In genomic region chr5:74433255-74434123, GRCh38 we compare ENCODE assay signal across 8 cellular contexts.
DNase-seq lines count a peak whose midpoint lies in the region; ATAC-seq and TF ChIP-seq lines count a peak whose summit lies in the region.
"Had no signal": no experiment of that assay in that cellular context is flagged by ENCODE, and none has a peak within 500 bp of the region (broad histone marks: within the 10 kb centered on the region; RNA-seq: fewer than 3 reads in every experiment).

No MANE protein-coding gene starts in this region.

- H3K36me3 Mint-ChIP-seq in stimulated activated memory B cell treated with anti-CD40 and anti-IgM and Interleukin-4, amounts not matched to agents 10 μg/mL and 1 μg/mL and 100 μg/mL, for 72 hours: no peaks in the 10 kb centered on the region

- H3K9me3 ChIP-seq in left ventricle myocardium inferior (replicated peaks) (peaks cover 13% of the 10 kb centered on the region), uterus (no peaks in the 10 kb centered on the region), sigmoid colon (no peaks in the 10 kb centered on the region)

- DNase-seq in RPMI7951 (ENCODE audit: low read depth): peak; percentile 75
- DNase-seq in left ventricle myocardium inferior: no peak
- DNase-seq in uterus: no peak
- no peak for DNase-seq in activated T-cell treated with anti-CD3 and anti-CD28 coated beads, Interleukin-2, amount 50 U/mL, for 1 hour
- DNase-seq in sigmoid colon: no peak
- DNase-seq: activated CD8-positive, alpha-beta T cell treated with anti-CD3 and anti-CD28 coated beads for 36 hours had no signal

- peaks cover 26% of the 10 kb centered on the region for H3K4me1 ChIP-seq in left ventricle myocardium inferior
- H3K4me1 ChIP-seq in uterus: no peaks in the 10 kb centered on the region
- H3K4me1 ChIP-seq in sigmoid colon: no peaks in the 10 kb centered on the region

- 47 to 79% methylated on average over 11 of the region's 11 CpGs for WGBS in sigmoid colon, 2 donors

- H3K27me3 ChIP-seq in left ventricle myocardium inferior (ENCODE audit: low read depth) (no peaks in the 10 kb centered on the region), uterus (no peaks in the 10 kb centered on the region), sigmoid colon (no peaks in the 10 kb centered on the region)

- H3K27ac Mint-ChIP-seq in stimulated activated memory B cell treated with anti-CD40 and anti-IgM and Interleukin-4, amounts not matched to agents 10 μg/mL and 1 μg/mL and 100 μg/mL, for 72 hours: no peak overlapping the region
- H3K27ac Mint-ChIP-seq: activated CD8-positive, alpha-beta T cell treated with anti-CD3 and anti-CD28 coated beads for 36 hours had no signal

- H3K36me3 ChIP-seq in left ventricle myocardium inferior (no peaks in the 10 kb centered on the region), uterus (no peaks in the 10 kb centered on the region), sigmoid colon (no peaks in the 10 kb centered on the region)

- TF ChIP-seq EP300 in sigmoid colon (IDR thresholded peaks at IDR 0.05): no peak

- no peak overlapping the region for H3K4me3 Mint-ChIP-seq in stimulated activated memory B cell treated with anti-CD40 and anti-IgM and Interleukin-4, amounts not matched to agents 10 μg/mL and 1 μg/mL and 100 μg/mL, for 72 hours
- H3K4me3 Mint-ChIP-seq: activated CD8-positive, alpha-beta T cell treated with anti-CD3 and anti-CD28 coated beads for 36 hours had no signal

- H3K9me3 Mint-ChIP-seq in stimulated activated memory B cell treated with anti-CD40 and anti-IgM and Interleukin-4, amounts not matched to agents 10 μg/mL and 1 μg/mL and 100 μg/mL, for 72 hours: peaks cover 3% of the 10 kb centered on the region
- H3K9me3 Mint-ChIP-seq: activated CD8-positive, alpha-beta T cell treated with anti-CD3 and anti-CD28 coated beads for 36 hours had no signal

- H3K4me3 ChIP-seq in left ventricle myocardium inferior (peak overlapping the region; percentile 37), uterus (no peak overlapping the region), sigmoid colon (no peak overlapping the region)

- H3K27ac ChIP-seq in left ventricle myocardium inferior (replicated peaks) (peak overlapping the region; percentile 75), uterus (no peak overlapping the region), sigmoid colon (no peak overlapping the region)

- ATAC-seq in GM21423 (IDR thresholded peaks at IDR 0.05; ENCODE audit: unreplicated experiment): peak; percentile 56
- peak; percentile 67 for ATAC-seq in stimulated activated memory B cell treated with anti-CD40 and anti-IgM and Interleukin-4, amounts not matched to agents 10 μg/mL and 1 μg/mL and 100 μg/mL, for 72 hours
- ATAC-seq: activated CD8-positive, alpha-beta T cell treated with anti-CD3 and anti-CD28 coated beads for 36 hours had no signal

- intact Hi-C loops in left ventricle myocardium inferior (cut with micrococcal nuclease) (no loop called here), uterus (cut with DNase I; ENCODE audit: low total_unique reads) (no loop called here), sigmoid colon (cut with DNase I) (no loop called here)

- peaks cover 49% of the 10 kb centered on the region for H3K27me3 Mint-ChIP-seq in stimulated activated memory B cell treated with anti-CD40 and anti-IgM and Interleukin-4, amounts not matched to agents 10 μg/mL and 1 μg/mL and 100 μg/mL, for 72 hours

- no peak for TF ChIP-seq POLR2A in uterus (IDR thresholded peaks at IDR 0.05)
- no peak for TF ChIP-seq POLR2A in sigmoid colon (IDR thresholded peaks at IDR 0.05)

- no peak for TF ChIP-seq CTCF in left ventricle myocardium inferior (IDR thresholded peaks at IDR 0.05; ENCODE audit: borderline replicate concordance)
- TF ChIP-seq CTCF in uterus (IDR thresholded peaks at IDR 0.05): no peak
- TF ChIP-seq CTCF in sigmoid colon (IDR thresholded peaks at IDR 0.05): no peak

- peaks cover 7% of the 10 kb centered on the region for H3K4me1 Mint-ChIP-seq in stimulated activated memory B cell treated with anti-CD40 and anti-IgM and Interleukin-4, amounts not matched to agents 10 μg/mL and 1 μg/mL and 100 μg/mL, for 72 hours
